In the genomic region with DNA sequence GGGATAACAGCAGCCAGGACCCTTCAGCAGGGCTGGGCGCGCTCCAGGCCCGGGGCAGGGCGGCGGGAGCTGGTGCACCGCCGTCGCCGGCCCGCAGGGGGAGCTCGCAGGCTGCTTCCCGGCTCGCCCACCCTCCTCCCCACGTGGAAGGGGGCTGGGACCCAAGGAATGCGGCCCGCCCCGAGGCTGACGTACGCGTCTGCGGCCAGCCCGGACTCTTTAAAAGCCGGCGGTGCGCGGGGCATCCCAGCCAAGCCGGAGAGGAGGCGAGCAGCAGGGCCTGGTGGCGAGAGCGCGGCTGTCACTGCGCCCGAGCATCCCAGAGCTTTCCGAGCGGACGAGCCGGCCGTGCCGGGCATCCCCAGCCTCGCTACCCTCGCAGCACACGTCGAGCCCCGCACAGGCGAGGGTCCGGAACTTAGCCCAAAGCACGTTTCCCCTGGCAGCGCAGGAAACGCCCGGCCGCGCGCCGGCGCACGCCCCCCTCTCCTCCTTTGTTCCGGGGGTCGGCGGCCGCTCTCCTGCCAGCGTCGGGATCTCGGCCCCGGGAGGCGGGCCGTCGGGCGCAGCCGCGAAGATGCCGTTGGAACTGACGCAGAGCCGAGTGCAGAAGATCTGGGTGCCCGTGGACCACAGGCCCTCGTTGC, we compare ENCODE assay signal across 1 cellular context.
TF ChIP-seq lines count a peak whose summit lies in the region.

A gene (plus strand): TSS at position 249 of the 647 bp plus-strand sequence. CDS start 329 bp downstream, at position 578.

TF ChIP-seq in HepG2, 621 proteins besides CTCF, POLR2A, EP300 and RAD21 (continued from another document and continues in another):
- TF ChIP-seq GABPA (IDR thresholded peaks at IDR 0.05; ENCODE audit: low read depth, low read length) (no peak), GABPA (CRISPR knock-in tag; IDR thresholded peaks at IDR 0.05; ENCODE audit: low read depth) (no peak), ZNF274 (CRISPR knock-in tag; IDR thresholded peaks at IDR 0.05) (peak; percentile 92), ELF4 (CRISPR knock-in tag; IDR thresholded peaks at IDR 0.05; ENCODE audit: borderline replicate concordance) (no peak), ZNF772 (CRISPR knock-in tag; IDR thresholded peaks at IDR 0.05) (peak; percentile 84; the same call in 1 of the 2 replicates), ZNF441 (CRISPR knock-in tag; IDR thresholded peaks at IDR 0.05; ENCODE audit: borderline replicate concordance) (peak; percentile 62; the same call in 1 of the 2 replicates), PHF8 (CRISPR knock-in tag; IDR thresholded peaks at IDR 0.05) (peak; percentile 52; the same call in 1 of the 2 replicates), ZNF7 (CRISPR knock-in tag; IDR thresholded peaks at IDR 0.05) (peak; percentile 100), REL (CRISPR knock-in tag; conservative IDR thresholded peaks at IDR 0.05) (peak; percentile 86; the same call in 1 of the 2 replicates), TAF15 (IDR thresholded peaks at IDR 0.05; ENCODE audit: low read depth, low read length, poor library complexity, severe bottlenecking) (peak; percentile 42), ZNF501 (CRISPR knock-in tag; IDR thresholded peaks at IDR 0.05) (peak; percentile 57), GLI4 (CRISPR knock-in tag; IDR thresholded peaks at IDR 0.05; ENCODE audit: borderline replicate concordance) (peak; percentile 70; the same call in 1 of the 2 replicates), KLF13 (CRISPR knock-in tag; IDR thresholded peaks at IDR 0.05) (peak; percentile 52; the same call in 1 of the 2 replicates), ZNF530 (CRISPR knock-in tag; IDR thresholded peaks at IDR 0.05; ENCODE audit: low read depth) (no peak), ZNF557 (CRISPR knock-in tag; IDR thresholded peaks at IDR 0.05) (no peak), ZNF354B (CRISPR knock-in tag; IDR thresholded peaks at IDR 0.05) (no peak), SAP130 (CRISPR knock-in tag; IDR thresholded peaks at IDR 0.05; ENCODE audit: low read depth) (peak; percentile 94), ZNF782 (CRISPR knock-in tag; IDR thresholded peaks at IDR 0.05; ENCODE audit: borderline replicate concordance) (0 out of 2 replicates have a peak, but pooled peaks have one; percentile 65), ZNF282 (IDR thresholded peaks at IDR 0.05; ENCODE audit: partially characterized antibody) (no peak), KDM2A (CRISPR knock-in tag; IDR thresholded peaks at IDR 0.05; ENCODE audit: borderline replicate concordance, low read depth) (peak; percentile 80; the same call in 1 of the 2 replicates)
- TF ChIP-seq, protein P1, sequence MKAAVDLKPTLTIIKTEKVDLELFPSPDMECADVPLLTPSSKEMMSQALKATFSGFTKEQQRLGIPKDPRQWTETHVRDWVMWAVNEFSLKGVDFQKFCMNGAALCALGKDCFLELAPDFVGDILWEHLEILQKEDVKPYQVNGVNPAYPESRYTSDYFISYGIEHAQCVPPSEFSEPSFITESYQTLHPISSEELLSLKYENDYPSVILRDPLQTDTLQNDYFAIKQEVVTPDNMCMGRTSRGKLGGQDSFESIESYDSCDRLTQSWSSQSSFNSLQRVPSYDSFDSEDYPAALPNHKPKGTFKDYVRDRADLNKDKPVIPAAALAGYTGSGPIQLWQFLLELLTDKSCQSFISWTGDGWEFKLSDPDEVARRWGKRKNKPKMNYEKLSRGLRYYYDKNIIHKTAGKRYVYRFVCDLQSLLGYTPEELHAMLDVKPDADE (CRISPR knock-in tag; IDR thresholded peaks at IDR 0.05), result peak; percentile 49; the same call in 1 of the 2 replicates
- TF ChIP-seq, protein P2, sequence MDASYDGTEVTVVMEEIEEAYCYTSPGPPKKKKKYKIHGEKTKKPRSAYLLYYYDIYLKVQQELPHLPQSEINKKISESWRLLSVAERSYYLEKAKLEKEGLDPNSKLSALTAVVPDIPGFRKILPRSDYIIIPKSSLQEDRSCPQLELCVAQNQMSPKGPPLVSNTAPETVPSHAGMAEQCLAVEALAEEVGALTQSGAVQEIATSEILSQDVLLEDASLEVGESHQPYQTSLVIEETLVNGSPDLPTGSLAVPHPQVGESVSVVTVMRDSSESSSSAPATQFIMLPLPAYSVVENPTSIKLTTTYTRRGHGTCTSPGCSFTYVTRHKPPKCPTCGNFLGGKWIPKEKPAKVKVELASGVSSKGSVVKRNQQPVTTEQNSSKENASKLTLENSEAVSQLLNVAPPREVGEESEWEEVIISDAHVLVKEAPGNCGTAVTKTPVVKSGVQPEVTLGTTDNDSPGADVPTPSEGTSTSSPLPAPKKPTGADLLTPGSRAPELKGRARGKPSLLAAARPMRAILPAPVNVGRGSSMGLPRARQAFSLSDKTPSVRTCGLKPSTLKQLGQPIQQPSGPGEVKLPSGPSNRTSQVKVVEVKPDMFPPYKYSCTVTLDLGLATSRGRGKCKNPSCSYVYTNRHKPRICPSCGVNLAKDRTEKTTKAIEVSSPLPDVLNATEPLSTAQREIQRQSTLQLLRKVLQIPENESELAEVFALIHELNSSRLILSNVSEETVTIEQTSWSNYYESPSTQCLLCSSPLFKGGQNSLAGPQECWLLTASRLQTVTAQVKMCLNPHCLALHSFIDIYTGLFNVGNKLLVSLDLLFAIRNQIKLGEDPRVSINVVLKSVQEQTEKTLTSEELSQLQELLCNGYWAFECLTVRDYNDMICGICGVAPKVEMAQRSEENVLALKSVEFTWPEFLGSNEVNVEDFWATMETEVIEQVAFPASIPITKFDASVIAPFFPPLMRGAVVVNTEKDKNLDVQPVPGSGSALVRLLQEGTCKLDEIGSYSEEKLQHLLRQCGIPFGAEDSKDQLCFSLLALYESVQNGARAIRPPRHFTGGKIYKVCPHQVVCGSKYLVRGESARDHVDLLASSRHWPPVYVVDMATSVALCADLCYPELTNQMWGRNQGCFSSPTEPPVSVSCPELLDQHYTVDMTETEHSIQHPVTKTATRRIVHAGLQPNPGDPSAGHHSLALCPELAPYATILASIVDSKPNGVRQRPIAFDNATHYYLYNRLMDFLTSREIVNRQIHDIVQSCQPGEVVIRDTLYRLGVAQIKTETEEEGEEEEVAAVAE (CRISPR knock-in tag; IDR thresholded peaks at IDR 0.05; ENCODE audit: borderline replicate concordance), result peak; percentile 50; the same call in 1 of the 2 replicates
- TF ChIP-seq, protein P3, sequence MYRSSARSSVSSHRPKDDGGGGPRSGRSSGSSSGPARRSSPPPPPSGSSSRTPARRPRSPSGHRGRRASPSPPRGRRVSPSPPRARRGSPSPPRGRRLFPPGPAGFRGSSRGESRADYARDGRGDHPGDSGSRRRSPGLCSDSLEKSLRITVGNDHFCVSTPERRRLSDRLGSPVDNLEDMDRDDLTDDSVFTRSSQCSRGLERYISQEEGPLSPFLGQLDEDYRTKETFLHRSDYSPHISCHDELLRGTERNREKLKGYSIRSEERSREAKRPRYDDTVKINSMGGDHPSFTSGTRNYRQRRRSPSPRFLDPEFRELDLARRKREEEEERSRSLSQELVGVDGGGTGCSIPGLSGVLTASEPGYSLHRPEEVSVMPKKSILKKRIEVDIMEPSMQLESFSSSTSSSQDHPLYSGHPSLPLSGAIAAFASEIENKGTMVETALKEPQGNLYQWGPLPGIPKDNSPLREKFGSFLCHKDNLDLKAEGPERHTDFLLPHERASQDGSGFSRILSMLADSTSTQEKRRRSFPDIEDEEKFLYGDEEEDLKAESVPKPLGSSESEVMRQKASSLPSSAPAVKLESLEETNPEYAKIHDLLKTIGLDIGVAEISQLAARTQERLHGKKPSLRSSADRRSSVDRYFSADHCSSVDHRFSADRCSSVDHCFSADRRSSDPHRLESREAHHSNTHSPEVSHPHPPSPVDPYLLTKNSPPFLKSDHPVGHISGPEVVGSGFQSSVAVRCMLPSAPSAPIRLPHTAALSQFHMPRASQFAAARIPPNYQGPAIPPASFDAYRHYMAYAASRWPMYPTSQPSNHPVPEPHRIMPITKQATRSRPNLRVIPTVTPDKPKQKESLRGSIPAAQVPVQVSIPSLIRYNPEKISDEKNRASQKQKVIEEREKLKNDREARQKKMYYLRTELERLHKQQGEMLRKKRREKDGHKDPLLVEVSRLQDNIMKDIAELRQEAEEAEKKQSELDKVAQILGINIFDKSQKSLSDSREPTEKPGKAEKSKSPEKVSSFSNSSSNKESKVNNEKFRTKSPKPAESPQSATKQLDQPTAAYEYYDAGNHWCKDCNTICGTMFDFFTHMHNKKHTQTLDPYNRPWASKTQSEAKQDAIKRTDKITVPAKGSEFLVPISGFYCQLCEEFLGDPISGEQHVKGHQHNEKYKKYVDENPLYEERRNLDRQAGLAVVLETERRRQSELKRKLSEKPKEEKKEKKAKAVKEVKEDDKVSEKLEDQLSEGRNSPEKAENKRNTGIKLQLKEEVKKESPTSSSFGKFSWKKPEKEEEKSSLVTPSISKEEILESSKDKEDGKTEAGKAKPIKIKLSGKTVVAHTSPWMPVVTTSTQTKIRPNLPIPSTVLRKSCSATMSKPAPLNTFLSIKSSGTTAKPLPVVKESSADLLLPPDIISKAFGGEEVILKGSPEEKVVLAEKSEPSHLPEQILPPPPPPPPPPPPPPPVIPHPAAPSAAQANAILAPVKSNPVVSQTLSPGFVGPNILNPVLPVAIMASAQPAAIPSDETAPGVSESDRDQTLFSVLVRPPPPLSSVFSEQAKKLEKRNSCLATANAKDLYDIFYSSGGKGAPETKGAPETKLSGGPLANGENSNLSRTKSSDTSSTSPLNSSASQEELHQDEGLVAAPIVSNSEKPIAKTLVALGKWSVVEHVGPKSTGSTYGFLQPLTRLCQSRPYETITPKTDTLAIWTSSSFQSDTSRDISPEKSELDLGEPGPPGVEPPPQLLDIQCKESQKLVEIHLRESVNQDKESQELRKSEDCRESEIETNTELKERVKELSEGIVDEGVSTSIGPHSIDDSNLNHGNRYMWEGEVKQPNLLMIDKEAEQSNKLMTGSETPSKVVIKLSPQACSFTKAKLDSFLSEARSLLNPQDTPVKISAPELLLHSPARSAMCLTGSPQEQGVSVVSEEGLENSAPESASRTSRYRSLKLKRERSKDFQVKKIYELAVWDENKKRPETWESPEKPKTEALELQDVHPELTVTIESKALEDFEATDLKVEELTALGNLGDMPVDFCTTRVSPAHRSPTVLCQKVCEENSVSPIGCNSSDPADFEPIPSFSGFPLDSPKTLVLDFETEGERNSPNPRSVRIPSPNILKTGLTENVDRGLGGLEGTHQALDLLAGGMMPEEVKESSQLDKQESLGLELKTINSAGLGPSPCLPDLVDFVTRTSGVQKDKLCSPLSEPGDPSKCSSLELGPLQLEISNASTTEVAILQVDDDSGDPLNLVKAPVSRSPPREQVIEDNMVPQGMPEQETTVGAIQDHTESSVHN (CRISPR knock-in tag; IDR thresholded peaks at IDR 0.05), result no peak
- TF ChIP-seq, protein P4, sequence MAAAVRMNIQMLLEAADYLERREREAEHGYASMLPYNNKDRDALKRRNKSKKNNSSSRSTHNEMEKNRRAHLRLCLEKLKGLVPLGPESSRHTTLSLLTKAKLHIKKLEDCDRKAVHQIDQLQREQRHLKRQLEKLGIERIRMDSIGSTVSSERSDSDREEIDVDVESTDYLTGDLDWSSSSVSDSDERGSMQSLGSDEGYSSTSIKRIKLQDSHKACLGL (CRISPR knock-in tag; IDR thresholded peaks at IDR 0.05), result peak; percentile 74
- TF ChIP-seq, protein P5, sequence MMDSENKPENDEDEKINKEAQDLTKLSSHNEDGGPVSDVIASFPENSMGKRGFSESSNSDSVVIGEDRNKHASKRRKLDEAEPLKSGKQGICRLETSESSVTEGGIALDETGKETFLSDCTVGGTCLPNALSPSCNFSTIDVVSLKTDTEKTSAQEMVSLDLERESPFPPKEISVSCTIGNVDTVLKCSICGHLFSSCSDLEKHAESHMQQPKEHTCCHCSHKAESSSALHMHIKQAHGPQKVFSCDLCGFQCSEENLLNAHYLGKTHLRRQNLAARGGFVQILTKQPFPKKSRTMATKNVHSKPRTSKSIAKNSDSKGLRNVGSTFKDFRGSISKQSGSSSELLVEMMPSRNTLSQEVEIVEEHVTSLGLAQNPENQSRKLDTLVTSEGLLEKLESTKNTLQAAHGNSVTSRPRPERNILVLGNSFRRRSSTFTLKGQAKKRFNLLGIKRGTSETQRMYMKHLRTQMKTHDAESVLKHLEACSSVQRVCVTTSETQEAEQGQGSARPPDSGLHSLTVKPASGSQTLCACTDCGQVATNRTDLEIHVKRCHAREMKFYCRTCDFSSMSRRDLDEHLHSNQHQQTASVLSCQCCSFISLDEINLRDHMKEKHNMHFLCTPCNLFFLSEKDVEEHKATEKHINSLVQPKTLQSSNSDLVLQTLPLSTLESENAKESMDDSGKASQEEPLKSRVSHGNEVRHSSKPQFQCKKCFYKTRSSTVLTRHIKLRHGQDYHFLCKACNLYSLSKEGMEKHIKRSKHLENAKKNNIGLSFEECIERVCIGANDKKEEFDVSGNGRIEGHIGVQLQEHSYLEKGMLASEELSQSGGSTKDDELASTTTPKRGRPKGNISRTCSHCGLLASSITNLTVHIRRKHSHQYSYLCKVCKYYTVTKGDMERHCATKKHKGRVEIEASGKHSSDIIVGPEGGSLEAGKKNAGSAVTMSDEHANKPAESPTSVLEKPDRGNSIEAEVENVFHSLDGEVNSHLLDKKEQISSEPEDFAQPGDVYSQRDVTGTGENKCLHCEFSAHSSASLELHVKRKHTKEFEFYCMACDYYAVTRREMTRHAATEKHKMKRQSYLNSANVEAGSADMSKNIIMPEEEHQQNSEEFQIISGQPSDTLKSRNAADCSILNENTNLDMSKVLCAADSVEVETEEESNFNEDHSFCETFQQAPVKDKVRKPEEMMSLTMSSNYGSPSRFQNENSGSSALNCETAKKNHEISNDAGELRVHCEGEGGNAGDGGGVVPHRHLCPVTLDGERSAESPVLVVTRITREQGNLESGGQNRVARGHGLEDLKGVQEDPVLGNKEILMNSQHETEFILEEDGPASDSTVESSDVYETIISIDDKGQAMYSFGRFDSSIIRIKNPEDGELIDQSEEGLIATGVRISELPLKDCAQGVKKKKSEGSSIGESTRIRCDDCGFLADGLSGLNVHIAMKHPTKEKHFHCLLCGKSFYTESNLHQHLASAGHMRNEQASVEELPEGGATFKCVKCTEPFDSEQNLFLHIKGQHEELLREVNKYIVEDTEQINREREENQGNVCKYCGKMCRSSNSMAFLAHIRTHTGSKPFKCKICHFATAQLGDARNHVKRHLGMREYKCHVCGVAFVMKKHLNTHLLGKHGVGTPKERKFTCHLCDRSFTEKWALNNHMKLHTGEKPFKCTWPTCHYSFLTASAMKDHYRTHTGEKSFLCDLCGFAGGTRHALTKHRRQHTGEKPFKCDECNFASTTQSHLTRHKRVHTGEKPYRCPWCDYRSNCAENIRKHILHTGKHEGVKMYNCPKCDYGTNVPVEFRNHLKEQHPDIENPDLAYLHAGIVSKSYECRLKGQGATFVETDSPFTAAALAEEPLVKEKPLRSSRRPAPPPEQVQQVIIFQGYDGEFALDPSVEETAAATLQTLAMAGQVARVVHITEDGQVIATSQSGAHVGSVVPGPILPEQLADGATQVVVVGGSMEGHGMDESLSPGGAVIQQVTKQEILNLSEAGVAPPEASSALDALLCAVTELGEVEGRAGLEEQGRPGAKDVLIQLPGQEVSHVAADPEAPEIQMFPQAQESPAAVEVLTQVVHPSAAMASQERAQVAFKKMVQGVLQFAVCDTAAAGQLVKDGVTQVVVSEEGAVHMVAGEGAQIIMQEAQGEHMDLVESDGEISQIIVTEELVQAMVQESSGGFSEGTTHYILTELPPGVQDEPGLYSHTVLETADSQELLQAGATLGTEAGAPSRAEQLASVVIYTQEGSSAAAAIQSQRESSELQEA (CRISPR knock-in tag; IDR thresholded peaks at IDR 0.05; ENCODE audit: not compliant biosample characterization), result peak; percentile 35
- TF ChIP-seq, protein P6, sequence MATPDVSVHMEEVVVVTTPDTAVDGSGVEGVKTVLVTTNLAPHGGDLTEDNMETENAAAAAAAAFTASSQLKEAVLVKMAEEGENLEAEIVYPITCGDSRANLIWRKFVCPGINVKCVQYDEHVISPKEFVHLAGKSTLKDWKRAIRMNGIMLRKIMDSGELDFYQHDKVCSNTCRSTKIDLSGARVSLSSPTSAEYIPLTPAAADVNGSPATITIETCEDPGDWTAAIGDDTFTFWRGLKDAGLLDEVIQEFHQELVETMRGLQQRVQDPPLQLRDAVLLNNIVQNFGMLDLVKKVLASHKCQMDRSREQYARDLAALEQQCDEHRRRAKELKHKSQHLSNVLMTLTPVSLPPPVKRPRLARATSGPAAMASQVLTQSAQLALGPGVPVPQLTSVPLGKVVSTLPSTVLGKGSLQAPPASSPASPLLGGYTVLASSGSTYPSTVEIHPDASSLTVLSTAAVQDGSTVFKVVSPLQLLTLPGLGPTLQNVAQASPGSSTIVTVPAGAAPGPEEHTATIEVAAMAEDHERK (CRISPR knock-in tag; IDR thresholded peaks at IDR 0.05; ENCODE audit: low read depth), result no peak
